ENCODE assay signal across 12 cellular contexts in the genomic region with DNA sequence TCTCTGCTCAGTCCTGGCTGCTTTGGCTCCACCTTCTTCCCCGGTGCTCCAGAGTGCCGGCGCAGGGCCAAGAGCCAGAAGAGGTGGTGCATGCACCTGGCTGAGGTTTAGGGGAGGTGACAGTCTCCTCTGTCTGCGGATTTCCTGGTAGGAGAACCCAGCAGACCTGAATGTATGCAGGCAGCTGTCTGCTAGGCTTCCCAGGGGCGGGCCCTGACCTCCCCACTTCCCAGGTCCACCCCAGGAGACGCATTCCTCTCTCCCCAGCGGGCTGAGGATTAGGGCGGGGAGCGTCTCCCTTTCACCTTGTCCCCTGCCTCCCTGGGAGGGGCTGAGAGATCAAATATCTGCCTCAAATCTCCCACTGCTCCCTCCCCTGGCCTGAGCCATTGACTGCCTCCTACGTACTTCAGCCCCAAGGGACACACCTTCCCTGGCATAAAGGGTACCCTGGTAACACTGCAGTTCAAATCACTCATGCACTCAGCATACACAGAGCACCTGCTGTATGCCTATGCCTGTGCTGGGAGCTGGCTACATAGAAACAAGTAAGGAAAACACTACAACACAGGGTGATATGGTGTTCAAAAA. TPM values are rescaled to one million over a fixed set of nuclear protein-coding genes. Genes with fewer than 3 reads are reported as not detected.
DNase-seq lines count a peak whose midpoint lies in the region; ATAC-seq and TF ChIP-seq lines count a peak whose summit lies in the region.
"Had no signal": no experiment of that assay in that cellular context is flagged by ENCODE, and none has a peak within 500 bp of the region (broad histone marks: within the 10 kb centered on the region; RNA-seq: fewer than 3 reads in every experiment).

No MANE protein-coding gene starts in this region.

- peaks cover 8% of the 10 kb centered on the region for H3K4me1 ChIP-seq in mucosa of descending colon (ENCODE audit: low read depth)

- H3K36me3 Mint-ChIP-seq in immature natural killer cell, result no peaks in the 10 kb centered on the region
- H3K36me3 Mint-ChIP-seq: activated naive CD4-positive, alpha-beta T cell treated with anti-CD3 and anti-CD28 coated beads, Interleukin-2, amount 50 U/mL, for 72 hours had no signal

- H3K27me3 Mint-ChIP-seq in immature natural killer cell (ENCODE audit: low read depth in 3 of 3), result peaks cover 5 to 8% (median 5%) of the 10 kb centered on the region in 3 donors

- intact Hi-C loops in mucosa of descending colon (cut with DNase I, micrococcal nuclease), result no loop called here

- H3K4me3 Mint-ChIP-seq in immature natural killer cell, result no peak overlapping the region
- H3K4me3 Mint-ChIP-seq: activated B cell treated with CpG ODN at 0.5 μM for 24 hours had no signal

- H3K27ac Mint-ChIP-seq in immature natural killer cell, result no peak overlapping the region
- H3K27ac Mint-ChIP-seq: activated B cell treated with CpG ODN at 0.5 μM for 24 hours had no signal

- no peak overlapping the region for H3K4me3 ChIP-seq in mucosa of descending colon

- ATAC-seq in mucosa of descending colon, result peak; percentile 91
- no peak for ATAC-seq in HG02852 (IDR thresholded peaks at IDR 0.05; ENCODE audit: unreplicated experiment)

- no peaks in the 10 kb centered on the region for H3K9me3 Mint-ChIP-seq in immature natural killer cell
- H3K9me3 Mint-ChIP-seq: activated B cell treated with CpG ODN at 0.5 μM for 24 hours; activated naive CD4-positive, alpha-beta T cell treated with anti-CD3 and anti-CD28 coated beads, Interleukin-2, amount 50 U/mL, for 72 hours had no signal

- H3K9me3 ChIP-seq in mucosa of descending colon, result no peaks in the 10 kb centered on the region

- H3K4me1 Mint-ChIP-seq in immature natural killer cell, result no peaks in the 10 kb centered on the region
- H3K4me1 Mint-ChIP-seq: activated B cell treated with CpG ODN at 0.5 μM for 24 hours had no signal

- DNase-seq in DMS79 treated with DMSO at 0.1 percent for 48 hours (lab: John Stamatoyannopoulos, UW) (peak; percentile 98), NCI-H2029 treated with DMSO at 0.1 percent for 48 hours (lab: John Stamatoyannopoulos, UW) (peak; percentile 99), T47D (ENCODE audit: low read depth in 1 of 2, low spot score in 1 of 2) (peak; percentile 80 to 87), mucosa of descending colon (peak; percentile 83 to 89 (median 88)), cortex of kidney (lab: John Stamatoyannopoulos, UW) (no peak), immature natural killer cell (no peak), GF-D8 (lab: John Stamatoyannopoulos, UW) (no peak)
- DNase-seq: activated B cell treated with CpG ODN at 0.5 μM for 24 hours, NCI-H524 treated with DMSO at 0.1 percent for 48 hours had no signal

- TF ChIP-seq CTCF in mucosa of descending colon (IDR thresholded peaks at IDR 0.05), result no peak

- no peaks in the 10 kb centered on the region for H3K36me3 ChIP-seq in mucosa of descending colon (ENCODE audit: low read depth)

- in situ Hi-C loops in T47D (cut with HindIII; ENCODE audit: low pct_unique_long_range_greater_than_20kb, low sequenced_read_pairs), result no loop called here

RNA-seq across cellular contexts. Expression of a gene that starts 27.5 kb away (rescaled TPM):
- not detected for total RNA-seq in mucosa of descending colon
- polyA plus RNA-seq in immature natural killer cell, result not detected
- total RNA-seq: activated B cell treated with CpG ODN at 0.5 μM for 24 hours had no signal

RNA-seq across cellular contexts. Expression of a gene that starts 34.3 kb away (rescaled TPM):
- total RNA-seq in mucosa of descending colon, result not detected
- polyA plus RNA-seq in immature natural killer cell, result not detected
- total RNA-seq: activated B cell treated with CpG ODN at 0.5 μM for 24 hours; activated naive CD4-positive, alpha-beta T cell treated with anti-CD3 and anti-CD28 coated beads, Interleukin-2, amount 50 U/mL, for 72 hours; mesenteric fat pad had no signal

Comparison
In these comparisons a context has a peak if more than half of its experiments do, and no peak if none do; other contexts are left out.
1. DNase-seq: peak in DMS79 treated with DMSO at 0.1 percent for 48 hours (single experiment), NCI-H2029 treated with DMSO at 0.1 percent for 48 hours (single experiment), T47D (2 of 2) and mucosa of descending colon (3 of 3); none in cortex of kidney (single experiment), immature natural killer cell (0 of 3) and GF-D8 (single experiment).